Comparison of ENCODE assay signal across 1 cellular context in genomic region chr6:27296106-27296783, GRCh38.
A peak's percentile ranks its signal among the peaks of the same experiment; 100 is the strongest.
TF ChIP-seq lines count a peak whose summit lies in the region.

No MANE protein-coding gene starts in this region.

TF ChIP-seq in K562, 482 proteins besides CTCF, POLR2A, EP300 and RAD21 (continued from another document):
- TF ChIP-seq MAZ (CRISPR knock-in tag; conservative IDR thresholded peaks at IDR 0.05 in 1 of 2, IDR thresholded peaks at IDR 0.05 in 1 of 2) (peak in 1 of 2 experiments; percentile 58; a peak in 1 of 4 replicates), FOXM1 (IDR thresholded peaks at IDR 0.05; ENCODE audit: low read depth) (no peak), FOXM1 (CRISPR knock-in tag; IDR thresholded peaks at IDR 0.05; ENCODE audit: low read depth) (no peak), TEAD4 (IDR thresholded peaks at IDR 0.05; ENCODE audit: low read length) (peak; percentile 48; the same call in 1 of the 2 replicates), TEAD4 (CRISPR knock-in tag; IDR thresholded peaks at IDR 0.05; ENCODE audit: borderline replicate concordance) (no peak), HDAC1 (IDR thresholded peaks at IDR 0.05) (peak in 1 of 2 experiments; percentile 34; a peak in 1 of 4 replicates), KDM2B (CRISPR knock-in tag; IDR thresholded peaks at IDR 0.05) (no peak), GATAD2B (IDR thresholded peaks at IDR 0.05; ENCODE audit: borderline replicate concordance) (no peak), KDM1A (IDR thresholded peaks at IDR 0.05) (0 out of 4 replicates have a peak, but pooled peaks of 1 of the 2 experiments have one; percentile 12), BRD9 (IDR thresholded peaks at IDR 0.05; ENCODE audit: low read depth, partially characterized antibody) (peak; percentile 48)
- TF ChIP-seq, protein P1, sequence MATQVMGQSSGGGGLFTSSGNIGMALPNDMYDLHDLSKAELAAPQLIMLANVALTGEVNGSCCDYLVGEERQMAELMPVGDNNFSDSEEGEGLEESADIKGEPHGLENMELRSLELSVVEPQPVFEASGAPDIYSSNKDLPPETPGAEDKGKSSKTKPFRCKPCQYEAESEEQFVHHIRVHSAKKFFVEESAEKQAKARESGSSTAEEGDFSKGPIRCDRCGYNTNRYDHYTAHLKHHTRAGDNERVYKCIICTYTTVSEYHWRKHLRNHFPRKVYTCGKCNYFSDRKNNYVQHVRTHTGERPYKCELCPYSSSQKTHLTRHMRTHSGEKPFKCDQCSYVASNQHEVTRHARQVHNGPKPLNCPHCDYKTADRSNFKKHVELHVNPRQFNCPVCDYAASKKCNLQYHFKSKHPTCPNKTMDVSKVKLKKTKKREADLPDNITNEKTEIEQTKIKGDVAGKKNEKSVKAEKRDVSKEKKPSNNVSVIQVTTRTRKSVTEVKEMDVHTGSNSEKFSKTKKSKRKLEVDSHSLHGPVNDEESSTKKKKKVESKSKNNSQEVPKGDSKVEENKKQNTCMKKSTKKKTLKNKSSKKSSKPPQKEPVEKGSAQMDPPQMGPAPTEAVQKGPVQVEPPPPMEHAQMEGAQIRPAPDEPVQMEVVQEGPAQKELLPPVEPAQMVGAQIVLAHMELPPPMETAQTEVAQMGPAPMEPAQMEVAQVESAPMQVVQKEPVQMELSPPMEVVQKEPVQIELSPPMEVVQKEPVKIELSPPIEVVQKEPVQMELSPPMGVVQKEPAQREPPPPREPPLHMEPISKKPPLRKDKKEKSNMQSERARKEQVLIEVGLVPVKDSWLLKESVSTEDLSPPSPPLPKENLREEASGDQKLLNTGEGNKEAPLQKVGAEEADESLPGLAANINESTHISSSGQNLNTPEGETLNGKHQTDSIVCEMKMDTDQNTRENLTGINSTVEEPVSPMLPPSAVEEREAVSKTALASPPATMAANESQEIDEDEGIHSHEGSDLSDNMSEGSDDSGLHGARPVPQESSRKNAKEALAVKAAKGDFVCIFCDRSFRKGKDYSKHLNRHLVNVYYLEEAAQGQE (CRISPR knock-in tag; IDR thresholded peaks at IDR 0.05; ENCODE audit: low read depth), result no peak
- TF ChIP-seq, protein P2, sequence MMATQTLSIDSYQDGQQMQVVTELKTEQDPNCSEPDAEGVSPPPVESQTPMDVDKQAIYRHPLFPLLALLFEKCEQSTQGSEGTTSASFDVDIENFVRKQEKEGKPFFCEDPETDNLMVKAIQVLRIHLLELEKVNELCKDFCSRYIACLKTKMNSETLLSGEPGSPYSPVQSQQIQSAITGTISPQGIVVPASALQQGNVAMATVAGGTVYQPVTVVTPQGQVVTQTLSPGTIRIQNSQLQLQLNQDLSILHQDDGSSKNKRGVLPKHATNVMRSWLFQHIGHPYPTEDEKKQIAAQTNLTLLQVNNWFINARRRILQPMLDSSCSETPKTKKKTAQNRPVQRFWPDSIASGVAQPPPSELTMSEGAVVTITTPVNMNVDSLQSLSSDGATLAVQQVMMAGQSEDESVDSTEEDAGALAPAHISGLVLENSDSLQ (IDR thresholded peaks at IDR 0.05), result peak; percentile 56; the same call in 1 of the 2 replicates
- TF ChIP-seq, protein P3, sequence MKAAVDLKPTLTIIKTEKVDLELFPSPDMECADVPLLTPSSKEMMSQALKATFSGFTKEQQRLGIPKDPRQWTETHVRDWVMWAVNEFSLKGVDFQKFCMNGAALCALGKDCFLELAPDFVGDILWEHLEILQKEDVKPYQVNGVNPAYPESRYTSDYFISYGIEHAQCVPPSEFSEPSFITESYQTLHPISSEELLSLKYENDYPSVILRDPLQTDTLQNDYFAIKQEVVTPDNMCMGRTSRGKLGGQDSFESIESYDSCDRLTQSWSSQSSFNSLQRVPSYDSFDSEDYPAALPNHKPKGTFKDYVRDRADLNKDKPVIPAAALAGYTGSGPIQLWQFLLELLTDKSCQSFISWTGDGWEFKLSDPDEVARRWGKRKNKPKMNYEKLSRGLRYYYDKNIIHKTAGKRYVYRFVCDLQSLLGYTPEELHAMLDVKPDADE (conservative IDR thresholded peaks at IDR 0.05; ENCODE audit: control insufficient read depth, low read depth, low read length), result no peak
